ENCODE assay signal across 8 cellular contexts in genomic region chr10:58334817-58335305, GRCh38. TPM values are rescaled to one million over a fixed set of nuclear protein-coding genes. Genes with fewer than 3 reads are reported as not detected.
A peak's percentile ranks its signal among the peaks of the same experiment; 100 is the strongest.
DNase-seq lines count a peak whose midpoint lies in the region; ATAC-seq and TF ChIP-seq lines count a peak whose summit lies in the region.

Gene UBE2D1, plus strand, starts transcription at chr10:58335006. Its CDS starts 196 bp downstream, at chr10:58335202.

- intact Hi-C loops in left cardiac atrium (cut with DNase I): loop anchor here in 1 of 2 donors (2.0 to 10.0 kb wide), 2 partner anchors 50 to 66 kb away; partner anchors contain the start of genes CISD1 and TFAM

- H3K27ac Mint-ChIP-seq in progenitor cell of endocrine pancreas: peak within 1 kb of the TSS; percentile 94

- DNase-seq in GM12865 (ENCODE audit: low read depth): peak; percentile 89
- DNase-seq in HFF-Myc (ENCODE audit: extremely low read depth, low read depth): no peak
- peak; percentile 77 for DNase-seq in NAMALWA (ENCODE audit: low spot score)
- peak; percentile 54 to 81 (median 60) for DNase-seq in T-helper 1 cell
- DNase-seq in amniotic epithelial cell (ENCODE audit: low read depth): peak; percentile 56
- DNase-seq in left cardiac atrium: peak; percentile 94
- peak; percentile 84 for DNase-seq in progenitor cell of endocrine pancreas (ENCODE audit: low spot score, unreplicated experiment)
- DNase-seq in ureter (ENCODE audit: low spot score): peak; percentile 91

- peak; percentile 98 to 99 for ATAC-seq in left cardiac atrium

- H3K36me3 Mint-ChIP-seq in progenitor cell of endocrine pancreas (ENCODE audit: insufficient read depth): peaks cover 1% of the 10 kb centered on the region

- peaks cover 14% of the 10 kb centered on the region for H3K4me1 Mint-ChIP-seq in progenitor cell of endocrine pancreas (ENCODE audit: low read depth)

- H3K9me3 Mint-ChIP-seq in progenitor cell of endocrine pancreas (ENCODE audit: low read depth): no peaks in the 10 kb centered on the region

- peak within 1 kb of the TSS; percentile 93 for H3K4me3 Mint-ChIP-seq in progenitor cell of endocrine pancreas (ENCODE audit: low read depth)

- peak within 1 kb of the TSS; percentile 78 for H3K4me3 ChIP-seq in GM12865 (ENCODE audit: low read depth, low read length)
- peak within 1 kb of the TSS; percentile 87 for H3K4me3 ChIP-seq in HFF-Myc (replicated peaks; ENCODE audit: low read depth, low read length)

- peaks cover 3% of the 10 kb centered on the region for H3K27me3 Mint-ChIP-seq in progenitor cell of endocrine pancreas

- no peak for TF ChIP-seq CTCF in GM12865 (IDR thresholded peaks at IDR 0.05; ENCODE audit: insufficient read depth, low read depth, low read length, missing control alignments)
- no peak for TF ChIP-seq CTCF in HFF-Myc (IDR thresholded peaks at IDR 0.05; ENCODE audit: low read depth, low read length, missing control alignments)
- TF ChIP-seq CTCF in progenitor cell of endocrine pancreas (IDR thresholded peaks at IDR 0.05; ENCODE audit: unreplicated experiment): peak; percentile 54

RNA-seq across cellular contexts. Expression of gene UBE2D1, which starts in this region (rescaled TPM):
- 10 to 100 TPM; 27.8 to 31.3 TPM for total RNA-seq in left cardiac atrium
- total RNA-seq in progenitor cell of endocrine pancreas: 31.8 and 33.3 TPM in 2 replicates
- 14.2 TPM for total RNA-seq in ureter
